In the genomic region with DNA sequence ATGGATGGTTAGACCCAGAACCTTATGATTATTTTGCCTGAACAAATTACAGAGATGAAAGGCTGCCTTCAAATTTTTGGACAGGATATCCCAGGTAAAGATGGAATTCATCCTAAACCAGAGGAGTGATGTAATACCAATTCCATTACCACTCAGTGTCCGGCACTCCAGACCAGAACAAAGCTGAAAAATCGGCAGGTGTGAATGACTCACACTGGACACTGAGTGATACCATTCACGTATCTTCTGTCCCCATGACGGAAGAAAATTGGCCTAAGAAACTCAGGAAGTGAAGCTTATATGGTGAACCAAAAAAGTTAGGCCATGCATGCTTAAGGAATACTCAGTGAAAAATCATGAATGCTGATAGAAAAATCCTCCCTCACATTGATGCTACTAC, we compare ENCODE assay signal across 25 cellular contexts. TPM values are rescaled to one million over a fixed set of nuclear protein-coding genes. Genes with fewer than 3 reads are reported as not detected.
"Had no signal": no experiment of that assay in that cellular context is flagged by ENCODE, and none has a peak within 500 bp of the region (broad histone marks: within the 10 kb centered on the region; RNA-seq: fewer than 3 reads in every experiment).

No MANE protein-coding gene starts in this region.

- H3K27me3 ChIP-seq: brain microvascular endothelial cell, foreskin keratinocyte, heart right ventricle, pancreas, tibial nerve, uterus had no signal

- H3K9me3 ChIP-seq: heart right ventricle, pancreas, prostate gland, tibial nerve, uterus had no signal

- H3K27ac ChIP-seq: brain microvascular endothelial cell, foreskin keratinocyte, pancreas, prostate gland, tibial nerve, uterus had no signal

- H3K36me3 ChIP-seq: brain microvascular endothelial cell, heart right ventricle, pancreas, prostate gland, tibial nerve, uterus had no signal

- H3K4me3 Mint-ChIP-seq: activated CD8-positive, alpha-beta T cell treated with anti-CD3 and anti-CD28 coated beads for 36 hours; activated T-cell treated with anti-CD3 and anti-CD28 coated beads, Interleukin-2, amount 50 U/mL, for 4 hours; activated T-helper 17 cell treated with anti-CD3 and anti-CD28 coated beads, Interleukin-2, amount 50 U/mL, for 72 hours; naive thymus-derived CD4-positive, alpha-beta T cell; WTC11 had no signal

- H3K4me1 ChIP-seq: pancreas, prostate gland, tibial nerve, uterus had no signal

- DNase-seq: activated CD4-positive, alpha-beta T cell treated with anti-CD3 and anti-CD28 coated beads, Interleukin-2, amount 50 U/mL, for 1 hour; activated CD8-positive, alpha-beta T cell treated with anti-CD3 and anti-CD28 coated beads for 36 hours; activated gamma-delta T cell treated with Interleukin-2 at 50 U/mL for 16 hours; activated naive CD4-positive, alpha-beta T cell treated with anti-CD3 and anti-CD28 coated beads, Interleukin-2, amount 50 U/mL, for 16 hours; activated T-cell treated with anti-CD3 and anti-CD28 coated beads, Interleukin-2, amount 50 U/mL, for 4 hours; amniotic stem cell; brain microvascular endothelial cell; caudate nucleus; foreskin keratinocyte; heart right ventricle; midbrain; naive thymus-derived CD4-positive, alpha-beta T cell; nucleus accumbens; pancreas; stimulated activated CD4-positive, alpha-beta T cell treated with anti-CD3 and anti-CD28 coated beads, Interleukin-15, amount 100 ng/mL, for 24 hours; stimulated activated CD4-positive, alpha-beta T cell treated with anti-CD3 and anti-CD28 coated beads, Interleukin-2, amount 100 ng/mL, for 24 hours; stimulated activated naive CD4-positive, alpha-beta T cell; T-helper 2 cell; uterus had no signal

- ATAC-seq: activated CD8-positive, alpha-beta T cell treated with anti-CD3 and anti-CD28 coated beads for 36 hours; activated T-cell treated with anti-CD3 and anti-CD28 coated beads, Interleukin-2, amount 50 U/mL, for 4 hours; activated T-helper 17 cell treated with anti-CD3 and anti-CD28 coated beads, Interleukin-2, amount 50 U/mL, for 72 hours; esophagus mucosa; foreskin keratinocyte; naive thymus-derived CD4-positive, alpha-beta T cell; pancreas; WTC11 had no signal

- H3K9me3 Mint-ChIP-seq: activated CD8-positive, alpha-beta T cell treated with anti-CD3 and anti-CD28 coated beads for 36 hours; activated T-cell treated with anti-CD3 and anti-CD28 coated beads, Interleukin-2, amount 50 U/mL, for 4 hours; activated T-helper 17 cell treated with anti-CD3 and anti-CD28 coated beads, Interleukin-2, amount 50 U/mL, for 72 hours; naive thymus-derived CD4-positive, alpha-beta T cell; WTC11 had no signal

- H3K27ac Mint-ChIP-seq: activated CD8-positive, alpha-beta T cell treated with anti-CD3 and anti-CD28 coated beads for 36 hours; activated T-helper 17 cell treated with anti-CD3 and anti-CD28 coated beads, Interleukin-2, amount 50 U/mL, for 72 hours; naive thymus-derived CD4-positive, alpha-beta T cell; WTC11 had no signal

- H3K4me3 ChIP-seq: heart right ventricle, pancreas, prostate gland, tibial nerve, uterus had no signal

- H3K36me3 Mint-ChIP-seq: WTC11 had no signal

- H3K4me1 Mint-ChIP-seq: activated T-helper 17 cell treated with anti-CD3 and anti-CD28 coated beads, Interleukin-2, amount 50 U/mL, for 72 hours; naive thymus-derived CD4-positive, alpha-beta T cell had no signal

RNA-seq across cellular contexts. Expression of gene DDX60L, which starts 51.0 kb away (rescaled TPM):
- polyA plus RNA-seq: neural cell had no signal
